Comparison of ENCODE assay signal across 7 cellular contexts in the genomic region with DNA sequence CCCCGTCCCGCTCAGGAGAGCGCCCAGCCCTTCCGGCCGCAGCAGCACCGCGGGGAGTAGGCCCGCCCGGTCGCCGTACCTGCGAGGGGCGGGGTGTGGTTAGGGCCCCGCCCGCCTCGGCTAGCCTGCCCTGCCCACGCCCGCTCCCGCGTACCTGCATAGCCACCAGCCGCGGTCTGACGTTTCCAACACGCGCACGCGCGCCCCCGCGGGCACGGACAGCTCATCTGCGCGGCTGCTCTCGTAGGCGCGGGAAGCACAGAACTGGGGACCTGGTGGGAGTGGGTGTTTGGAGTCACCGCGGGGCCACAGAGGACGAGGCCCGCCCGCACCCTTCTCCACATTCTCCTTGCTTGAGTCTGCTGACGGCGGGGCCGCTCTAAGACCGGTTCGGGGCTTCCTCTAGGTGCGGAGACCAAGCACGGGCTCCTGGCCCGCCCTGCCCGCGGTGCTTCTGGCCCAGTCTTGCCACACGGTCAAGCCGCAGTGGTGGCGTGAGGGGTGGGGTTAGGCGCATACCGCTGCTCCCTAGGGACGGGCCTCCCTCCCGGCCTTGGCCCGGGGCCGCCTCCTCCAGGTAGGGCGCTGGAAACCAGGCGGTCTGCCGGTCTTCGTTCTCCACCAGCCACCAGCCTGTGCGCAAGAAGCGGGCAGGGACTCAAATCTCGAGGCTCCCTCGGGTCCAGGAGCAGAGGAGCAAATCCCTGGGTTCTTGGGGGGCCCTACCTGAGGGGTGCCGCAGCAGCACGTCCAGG. TPM values are rescaled to one million over a fixed set of nuclear protein-coding genes. Genes with fewer than 3 reads are reported as not detected.
DNase-seq lines count a peak whose midpoint lies in the region; ATAC-seq and TF ChIP-seq lines count a peak whose summit lies in the region.
"Had no signal": no experiment of that assay in that cellular context is flagged by ENCODE, and none has a peak within 500 bp of the region (broad histone marks: within the 10 kb centered on the region; RNA-seq: fewer than 3 reads in every experiment).

No MANE protein-coding gene starts in this region.

- no peak overlapping the region for H3K27ac Mint-ChIP-seq in activated naive CD4-positive, alpha-beta T cell treated with anti-CD3 and anti-CD28 coated beads, Interleukin-2, amount 50 U/mL, for 72 hours

- TF ChIP-seq CTCF in hepatocyte (IDR thresholded peaks at IDR 0.05; ENCODE audit: poor library complexity) (no peak), upper lobe of left lung (IDR thresholded peaks at IDR 0.05) (no peak)

- H3K9me3 ChIP-seq in hepatocyte (ENCODE audit: low read depth) (no peaks in the 10 kb centered on the region), upper lobe of left lung (no peaks in the 10 kb centered on the region)
- H3K9me3 ChIP-seq: BLaER1 treated with 17β-estradiol and CSF1 and Interleukin-3, amounts not matched to agents 10 nM and 100 nM had no signal

- peaks cover 7 to 13% of the 10 kb centered on the region in 2 donors for H3K36me3 Mint-ChIP-seq in activated naive CD4-positive, alpha-beta T cell treated with anti-CD3 and anti-CD28 coated beads, Interleukin-2, amount 50 U/mL, for 72 hours

- no peaks in the 10 kb centered on the region for H4K20me1 ChIP-seq in hepatocyte (ENCODE audit: insufficient read depth, poor library complexity, severe bottlenecking)

- peaks cover 39% of the 10 kb centered on the region for H3K27me3 ChIP-seq in hepatocyte
- peaks cover 0 to 24% (median 10%) of the 10 kb centered on the region in 4 donors for H3K27me3 ChIP-seq in upper lobe of left lung

- peak overlapping the region; percentile 75 for H3K4me2 ChIP-seq in hepatocyte

- H3K4me3 ChIP-seq in hepatocyte (no peak overlapping the region), upper lobe of left lung (peak overlapping the region in 3 of 4 donors; percentile 44 to 55 (median 54))
- H3K4me3 ChIP-seq: BLaER1 treated with 17β-estradiol and CSF1 and Interleukin-3, amounts not matched to agents 10 nM and 100 nM had no signal

- no peak for ATAC-seq in activated naive CD4-positive, alpha-beta T cell treated with anti-CD3 and anti-CD28 coated beads, Interleukin-2, amount 50 U/mL, for 72 hours
- ATAC-seq in upper lobe of left lung (ENCODE audit: low FRiP score in 2 of 2): peak in 1 of 2 donors; percentile 82
- ATAC-seq in HG02642 (IDR thresholded peaks at IDR 0.05; ENCODE audit: poor library complexity, unreplicated experiment): no peak

- H3K36me3 ChIP-seq in hepatocyte (replicated peaks; ENCODE audit: insufficient read depth, low read depth): no peaks in the 10 kb centered on the region
- peaks cover 14 to 46% (median 43%) of the 10 kb centered on the region in 4 donors for H3K36me3 ChIP-seq in upper lobe of left lung

- peak overlapping the region; percentile 66 for H3K27ac ChIP-seq in hepatocyte
- H3K27ac ChIP-seq in upper lobe of left lung: peak overlapping the region; percentile 70 to 79 (median 76)
- H3K27ac ChIP-seq: BLaER1 treated with 17β-estradiol and CSF1 and Interleukin-3, amounts not matched to agents 10 nM and 100 nM had no signal

- peaks cover under 1% of the 10 kb centered on the region for H3K79me2 ChIP-seq in hepatocyte

- 16% methylated on average over 51 of the region's 70 CpGs for WGBS in hepatocyte (ENCODE audit: low lambda C conversion rate, missing lambda C conversion rate)
- 33 to 43% methylated on average over 15 to 45 of the region's 70 CpGs for WGBS in upper lobe of left lung, 2 donors

- no peaks in the 10 kb centered on the region for H3K9me2 ChIP-seq in hepatocyte (replicated peaks; ENCODE audit: insufficient read depth)

- H3K9me3 Mint-ChIP-seq in activated naive CD4-positive, alpha-beta T cell treated with anti-CD3 and anti-CD28 coated beads, Interleukin-2, amount 50 U/mL, for 72 hours: no peaks in the 10 kb centered on the region

- H2AFZ ChIP-seq in hepatocyte: no peak overlapping the region

- H3K4me1 ChIP-seq in hepatocyte (ENCODE audit: insufficient read depth) (peaks cover 16% of the 10 kb centered on the region), upper lobe of left lung (peaks cover 6 to 47% (median 18%) of the 10 kb centered on the region in 4 donors)

- DNase-seq in activated naive CD4-positive, alpha-beta T cell treated with Interleukin-2 at 50 U/mL for 16 hours: peak; percentile 56
- DNase-seq in activated naive CD4-positive, alpha-beta T cell treated with anti-CD3 and anti-CD28 coated beads, Interleukin-2, amount 50 U/mL, for 72 hours (ENCODE audit: low spot score in 2 of 2): no peak
- DNase-seq in hepatocyte (ENCODE audit: low spot score) (peak; percentile 90), upper lobe of left lung (peak; percentile 92 to 96), NCI-H128 (lab: John Stamatoyannopoulos, UW; ENCODE audit: unreplicated experiment) (no peak)

- peak in 3 of 4 donors; percentile 36 to 69 (median 64) for TF ChIP-seq POLR2A in upper lobe of left lung (IDR thresholded peaks at IDR 0.05)

- TF ChIP-seq EP300 in upper lobe of left lung (IDR thresholded peaks at IDR 0.05): no peak

RNA-seq across cellular contexts. Expression of a gene that starts 1.8 kb away (rescaled TPM):
- total RNA-seq in activated naive CD4-positive, alpha-beta T cell treated with anti-CD3 and anti-CD28 coated beads, Interleukin-2, amount 50 U/mL, for 72 hours: not detected
- 2.3 and 5.1 TPM in 2 replicates for total RNA-seq in hepatocyte
- 5.4 and 6.0 TPM in 2 replicates for polyA plus RNA-seq in hepatocyte
- total RNA-seq in upper lobe of left lung: 1 to 10 TPM in 5 of 6 donors, not detected in 1; 2.1 to 5.4 (median 5.0) TPM

RNA-seq across cellular contexts. Expression of a gene that starts 4.5 kb away (rescaled TPM):
- 10 to 100 TPM; 19.1 to 25.0 TPM for total RNA-seq in activated naive CD4-positive, alpha-beta T cell treated with anti-CD3 and anti-CD28 coated beads, Interleukin-2, amount 50 U/mL, for 72 hours
- 34.0 and 34.9 TPM in 2 replicates for total RNA-seq in hepatocyte
- 44.0 and 56.8 TPM in 2 replicates for polyA plus RNA-seq in hepatocyte
- total RNA-seq in upper lobe of left lung: 10 to 100 TPM in 5 of 6 donors, 1 to 10 TPM in 1; 5.2 to 40.3 (median 24.7) TPM

RNA-seq across cellular contexts. Expression of a gene that starts 7.6 kb away (rescaled TPM):
- 10 to 100 TPM; 18.8 to 37.2 TPM for total RNA-seq in activated naive CD4-positive, alpha-beta T cell treated with anti-CD3 and anti-CD28 coated beads, Interleukin-2, amount 50 U/mL, for 72 hours
- 19.9 and 24.2 TPM in 2 replicates for total RNA-seq in hepatocyte
- polyA plus RNA-seq in hepatocyte: 48.5 and 56.3 TPM in 2 replicates
- 10 to 100 TPM; 22.0 to 51.6 (median 35.0) TPM for total RNA-seq in upper lobe of left lung

RNA-seq across cellular contexts. Expression of a gene that starts 10.3 kb away (rescaled TPM):
- total RNA-seq in activated naive CD4-positive, alpha-beta T cell treated with anti-CD3 and anti-CD28 coated beads, Interleukin-2, amount 50 U/mL, for 72 hours: 1 to 10 TPM; 2.0 to 9.0 TPM
- total RNA-seq in hepatocyte (1.4 and 2.2 TPM in 2 replicates), upper lobe of left lung (1 to 10 TPM in 1 of 6 donors, under 1 TPM in 3, not detected in 2; 0.15 to 1.4 (median 0.34) TPM)
- polyA plus RNA-seq in hepatocyte: 1.5 and 2.5 TPM in 2 replicates

RNA-seq across cellular contexts. Expression of a gene that starts 12.8 kb away (rescaled TPM):
- total RNA-seq in activated naive CD4-positive, alpha-beta T cell treated with anti-CD3 and anti-CD28 coated beads, Interleukin-2, amount 50 U/mL, for 72 hours: under 1 TPM in 1 of 2 donors, not detected in 1; 0.41 TPM
- total RNA-seq in hepatocyte: not detected in 2 replicates
- polyA plus RNA-seq in hepatocyte: not detected in 2 replicates
- total RNA-seq in upper lobe of left lung: under 1 TPM in 1 of 6 donors, not detected in 5; 0.37 TPM

Comparison
In these comparisons a context has a peak if more than half of its experiments do, and no peak if none do; other contexts are left out.
1. DNase-seq: peak in activated naive CD4-positive, alpha-beta T cell treated with Interleukin-2 at 50 U/mL for 16 hours (single experiment), hepatocyte (single experiment) and upper lobe of left lung (2 of 2); none in activated naive CD4-positive, alpha-beta T cell treated with anti-CD3 and anti-CD28 coated beads, Interleukin-2, amount 50 U/mL, for 72 hours (0 of 2) and NCI-H128 (single experiment).